ENCODE assay signal across 14 cellular contexts in genomic region chr19:58300620-58301019, GRCh38. TPM values are rescaled to one million over a fixed set of nuclear protein-coding genes. Genes with fewer than 3 reads are reported as not detected.
DNase-seq lines count a peak whose midpoint lies in the region; ATAC-seq, FAIRE-seq and TF ChIP-seq lines count a peak whose summit lies in the region.
"Had no signal": no experiment of that assay in that cellular context is flagged by ENCODE, and none has a peak within 500 bp of the region (broad histone marks: within the 10 kb centered on the region; RNA-seq: fewer than 3 reads in every experiment).

No MANE protein-coding gene starts in this region.

- H2AFZ ChIP-seq in GM12878 (ENCODE audit: control insufficient read depth, low read depth, low read length), result no peak overlapping the region

- WGBS in GM12878 (ENCODE audit: insufficient coverage, insufficient replicate concordance, low lambda C conversion rate, missing lambda C conversion rate), result 80% methylated on average over 7 of the region's 7 CpGs

- CTCF ChIA-PET in HEK293 (lab: Yijun Ruan, JAX), result no interaction called here
- CTCF ChIA-PET in GM12878 (lab: Yijun Ruan, JAX), result interaction anchor here (1.0 kb wide), 1 partner anchor 9 kb away, joined by 3 read pairs; no protein-coding TSS in a partner anchor

- peaks cover 4% of the 10 kb centered on the region for H3K79me2 ChIP-seq in GM12878 (ENCODE audit: control insufficient read depth, insufficient read depth, low read length)

- ATAC-seq in GM12878 (no peak), GM19452 (IDR thresholded peaks at IDR 0.05; ENCODE audit: unreplicated experiment) (no peak)
- ATAC-seq: A549; CD8-positive, alpha-beta T cell; K562 had no signal

- no peak overlapping the region for H3K9ac ChIP-seq in GM12878 (ENCODE audit: control insufficient read depth, insufficient read depth, low read length)

- TF ChIP-seq EP300 in GM12878 (IDR thresholded peaks at IDR 0.05; ENCODE audit: borderline replicate concordance in 1 of 2, control insufficient read depth in 1 of 2, low read depth in 2 of 2, low read length in 2 of 2), result no peak

- SMC1A ChIA-PET in GM12878 (lab: Charles Lee; ENCODE audit: uncharacterized antibody, unreplicated experiment), result interaction anchor here (1.0 to 1.1 kb wide), 2 partner anchors 22 to 150 kb away, joined by 3 to 4 read pairs; partner anchors contain the start of genes ZNF324B and ZNF8

- RAD21 ChIA-PET in GM12878 (lab: Charles Lee; ENCODE audit: unreplicated experiment), result interaction anchor here (0.6 kb wide), 1 partner anchor 17 kb away, joined by 3 read pairs; no protein-coding TSS in a partner anchor

- intact Hi-C loops in GM12878 (cut with micrococcal nuclease; ENCODE audit: unreplicated experiment), result loop anchor here (10.0 kb wide), 1 partner anchor 76 kb away; the partner anchor contains the start of gene ZNF544

- H3K27ac ChIP-seq in HEK293 (ENCODE audit: extremely low read depth, low read depth, low read length) (no peak overlapping the region), GM12878 (ENCODE audit: control insufficient read depth, insufficient read depth) (no peak overlapping the region), temporal lobe (ENCODE audit: low read depth, low read length) (peak overlapping the region; percentile 23)
- H3K27ac ChIP-seq: A549 had no signal

- FAIRE-seq in GM12878 (lab: Jason Lieb, UNC), result no peak
- FAIRE-seq: A549, GM19239, HTR-8/SVneo, K562 had no signal

- TF ChIP-seq POLR2A in GM12878 (IDR thresholded peaks at IDR 0.05; ENCODE audit: low read depth, low read length), result no peak

- H3K4me3 ChIP-seq in HEK293 (ENCODE audit: low read depth, low read length) (no peak overlapping the region), GM12878 (no peak overlapping the region)
- H3K4me3 ChIP-seq: A549, K562 had no signal

- H3K27me3 ChIP-seq in GM12878 (replicated peaks in 1 of 2; ENCODE audit: control insufficient read depth in 2 of 2, insufficient read depth in 2 of 2, low read length in 1 of 2), result no peaks in the 10 kb centered on the region

- POLR2A ChIA-PET in HEK293 (lab: Yijun Ruan, JAX), result interaction anchor here (1.0 to 2.8 kb wide), 3 partner anchors 19 to 108 kb away, joined by 3 to 9 read pairs (median 4); partner anchors contain the start of genes ZNF584 and ZNF8
- POLR2A ChIA-PET in GM12878 (lab: Charles Lee), result no interaction called here

- BruUV-seq in GM12878 (replicated peaks; lab: Mats Ljungman, UMichigan), result no TSS peak

- no peak for TF ChIP-seq CTCF in HEK293 (tag by site-specific recombination; IDR thresholded peaks at IDR 0.05)
- no peak for TF ChIP-seq CTCF in GM12878 (IDR thresholded peaks at IDR 0.05 in 2 of 3, conservative IDR thresholded peaks at IDR 0.05 in 1 of 3; ENCODE audit: control insufficient read depth in 2 of 3, extremely low read depth in 1 of 3, insufficient read depth in 1 of 3, low read depth in 3 of 3, low read length in 3 of 3)

- H3K9me3 ChIP-seq in HEK293 (ENCODE audit: control insufficient read depth, insufficient read depth, low read depth, low read length), result no peaks in the 10 kb centered on the region
- peaks cover 4% of the 10 kb centered on the region; the same call in 2 of the 3 replicates for H3K9me3 ChIP-seq in GM12878 (replicated peaks; ENCODE audit: control insufficient read depth, insufficient read depth, low read length)

- DNase-seq in GM12878 (ENCODE audit: low read depth, low spot score) (no peak), hepatic stellate cell (ENCODE audit: low spot score) (no peak)
- DNase-seq: CD8-positive, alpha-beta T cell; COR-L47; DND-41; GDM1; HCEC 1CT had no signal

- no peak for TF ChIP-seq RAD21 in GM12878 (IDR thresholded peaks at IDR 0.05; ENCODE audit: insufficient read depth, low read depth, low read length)

- in situ Hi-C loops in GM12878 (cut with MboI), result no loop called here

- H3K4me2 ChIP-seq in GM12878 (ENCODE audit: control insufficient read depth, insufficient read depth), result no peak overlapping the region
- H3K4me2 ChIP-seq: A549 had no signal

- H3K4me1 ChIP-seq in HEK293 (ENCODE audit: control insufficient read depth, insufficient read depth, low read length) (no peaks in the 10 kb centered on the region), GM12878 (ENCODE audit: control insufficient read depth, insufficient read depth, low read length) (no peaks in the 10 kb centered on the region)
- H3K4me1 ChIP-seq: A549 had no signal

- H3K36me3 ChIP-seq in HEK293 (ENCODE audit: control insufficient read depth in 2 of 2, insufficient read depth in 1 of 2, low read length in 2 of 2) (peaks cover 50 to 55% of the 10 kb centered on the region in 2 experiments), GM12878 (ENCODE audit: control insufficient read depth in 2 of 2, insufficient read depth in 2 of 2, low read length in 1 of 2) (peaks cover 0 to 4% of the 10 kb centered on the region in 2 experiments; a peak in 1 of 4 replicates)

- no peaks in the 10 kb centered on the region for H4K20me1 ChIP-seq in GM12878 (ENCODE audit: control insufficient read depth, insufficient read depth)

RNA-seq across cellular contexts. Expression of gene ERVK3-1, which starts 4.6 kb away (rescaled TPM):
- 161 and 168 TPM in 2 replicates for total RNA-seq in GM12878 (2013; cell fraction: nucleolus; rRNA removed)
- total RNA-seq in GM12878 (2014; rRNA removed) (60.1 and 68.6 TPM in 2 replicates), GM12878 (2014; rRNA removed; fragmentation: Illumina TruSeq; extraction: Trizol) (85.3 and 90.8 TPM in 2 replicates), GM12878 (2021) (55.0 and 59.3 TPM in 2 replicates), temporal lobe (20.2 TPM)
- polyA plus RNA-seq in GM12878 (2011; ENCODE audit: low read depth), result 37.0 TPM
- polyA plus RNA-seq in GM12878 (2011; rRNA removed) (85.6 and 90.3 TPM in 2 replicates), GM12878 (2014; fragmentation: Illumina TruSeq; extraction: Trizol) (101 and 105 TPM in 2 replicates), GM12878 (2014; fragmentation: Nextera tagmentation; extraction: Ambion mirVana) (100 to 1,000 TPM; 150 to 172 TPM), GM12878 (2014; rRNA removed) (80.0 and 85.6 TPM in 2 replicates), GM12878 (2016; fragmentation: Nextera tagmentation; extraction: Ambion mirVana) (100 to 1,000 TPM; 110 to 113 TPM)
- polyA plus RNA-seq in GM12878 (2011; cell fraction: cytosol; rRNA removed), result 54.1 and 54.5 TPM in 2 replicates
- polyA plus RNA-seq in GM12878 (2011; cell fraction: nucleus; rRNA removed), result 246 and 281 TPM in 2 replicates
- 39.9 and 53.8 TPM in 2 replicates for polyA plus RNA-seq in GM12878 (2012)
- 44.8 and 46.9 TPM in 2 replicates for polyA minus RNA-seq in GM12878 (2011; rRNA and poly(A)+ RNA removed)
- polyA minus RNA-seq in GM12878 (2011; cell fraction: cytosol; rRNA and poly(A)+ RNA removed), result 9.9 and 12.8 TPM in 2 replicates
- 96.8 and 129 TPM in 2 replicates for polyA minus RNA-seq in GM12878 (2011; cell fraction: nucleus; rRNA and poly(A)+ RNA removed)

RNA-seq across cellular contexts. Expression of gene ZNF8, which starts 21.9 kb away (rescaled TPM):
- 16.1 and 16.2 TPM in 2 replicates for total RNA-seq in GM12878 (2013; cell fraction: nucleolus; rRNA removed)
- 5.4 TPM in 2 replicates for total RNA-seq in GM12878 (2014; rRNA removed)
- total RNA-seq in GM12878 (2014; rRNA removed; fragmentation: Illumina TruSeq; extraction: Trizol), result 4.2 and 4.5 TPM in 2 replicates
- total RNA-seq in GM12878 (2021), result 4.7 and 5.1 TPM in 2 replicates
- polyA plus RNA-seq in GM12878 (2011; ENCODE audit: low read depth), result 1.2 TPM
- 2.8 and 3.7 TPM in 2 replicates for polyA plus RNA-seq in GM12878 (2011; rRNA removed)
- 3.5 and 4.6 TPM in 2 replicates for polyA plus RNA-seq in GM12878 (2011; cell fraction: cytosol; rRNA removed)
- polyA plus RNA-seq in GM12878 (2011; cell fraction: nucleus; rRNA removed), result 5.4 and 5.8 TPM in 2 replicates
- polyA plus RNA-seq in GM12878 (2012), result 1.2 and 1.8 TPM in 2 replicates
- polyA plus RNA-seq in GM12878 (2014; fragmentation: Illumina TruSeq; extraction: Trizol), result 2.0 and 2.6 TPM in 2 replicates
- under 1 TPM; 0.46 to 0.71 TPM for polyA plus RNA-seq in GM12878 (2014; fragmentation: Nextera tagmentation; extraction: Ambion mirVana)
- polyA plus RNA-seq in GM12878 (2014; rRNA removed), result 3.1 TPM in 2 replicates
- 1 to 10 TPM in 1 of 2 experiments, under 1 TPM in 1; 0.78 to 1.0 TPM for polyA plus RNA-seq in GM12878 (2016; fragmentation: Nextera tagmentation; extraction: Ambion mirVana)
- 7.9 and 9.9 TPM in 2 replicates for polyA minus RNA-seq in GM12878 (2011; rRNA and poly(A)+ RNA removed)
- polyA minus RNA-seq in GM12878 (2011; cell fraction: cytosol; rRNA and poly(A)+ RNA removed), result 3.6 and 4.3 TPM in 2 replicates
- 2.5 and 4.7 TPM in 2 replicates for polyA minus RNA-seq in GM12878 (2011; cell fraction: nucleus; rRNA and poly(A)+ RNA removed)
- total RNA-seq in temporal lobe, result 17.9 TPM

RNA-seq across cellular contexts. Expression of gene ZSCAN22, which starts 26.2 kb away (rescaled TPM):
- 6.8 and 7.5 TPM in 2 replicates for total RNA-seq in GM12878 (2013; cell fraction: nucleolus; rRNA removed)
- total RNA-seq in GM12878 (2014; rRNA removed), result 2.5 and 2.6 TPM in 2 replicates
- 2.6 and 2.7 TPM in 2 replicates for total RNA-seq in GM12878 (2014; rRNA removed; fragmentation: Illumina TruSeq; extraction: Trizol)
- 3.4 and 3.5 TPM in 2 replicates for total RNA-seq in GM12878 (2021)
- 1.4 TPM for polyA plus RNA-seq in GM12878 (2011; ENCODE audit: low read depth)
- polyA plus RNA-seq in GM12878 (2011; rRNA removed), result 2.6 and 3.9 TPM in 2 replicates
- 3.7 and 3.8 TPM in 2 replicates for polyA plus RNA-seq in GM12878 (2011; cell fraction: cytosol; rRNA removed)
- 2.4 and 3.0 TPM in 2 replicates for polyA plus RNA-seq in GM12878 (2011; cell fraction: nucleus; rRNA removed)
- 1.6 and 2.0 TPM in 2 replicates for polyA plus RNA-seq in GM12878 (2012)
- polyA plus RNA-seq in GM12878 (2014; fragmentation: Illumina TruSeq; extraction: Trizol), result 1.7 and 2.4 TPM in 2 replicates
- polyA plus RNA-seq in GM12878 (2014; fragmentation: Nextera tagmentation; extraction: Ambion mirVana), result 1 to 10 TPM in 1 of 2 experiments, under 1 TPM in 1; 0.49 to 1.7 TPM
- 2.4 TPM in 2 replicates for polyA plus RNA-seq in GM12878 (2014; rRNA removed)
- polyA plus RNA-seq in GM12878 (2016; fragmentation: Nextera tagmentation; extraction: Ambion mirVana), result 1 to 10 TPM; 2.6 to 3.2 TPM
- polyA minus RNA-seq in GM12878 (2011; rRNA and poly(A)+ RNA removed), result 8.6 and 9.4 TPM in 2 replicates
- 2.0 TPM in 2 replicates for polyA minus RNA-seq in GM12878 (2011; cell fraction: cytosol; rRNA and poly(A)+ RNA removed)
- 2.9 and 3.9 TPM in 2 replicates for polyA minus RNA-seq in GM12878 (2011; cell fraction: nucleus; rRNA and poly(A)+ RNA removed)
- total RNA-seq in temporal lobe, result 2.2 TPM

RNA-seq across cellular contexts. Expression of gene A1BG, which starts 52.7 kb away (rescaled TPM):
- 3.8 and 4.1 TPM in 2 replicates for total RNA-seq in GM12878 (2013; cell fraction: nucleolus; rRNA removed)
- total RNA-seq in GM12878 (2014; rRNA removed), result 22.0 and 29.6 TPM in 2 replicates
- total RNA-seq in GM12878 (2014; rRNA removed; fragmentation: Illumina TruSeq; extraction: Trizol), result 2.8 and 3.0 TPM in 2 replicates
- 20.8 and 25.1 TPM in 2 replicates for total RNA-seq in GM12878 (2021)
- polyA plus RNA-seq in GM12878 (2011; ENCODE audit: low read depth), result 6.7 TPM
- polyA plus RNA-seq in GM12878 (2011; rRNA removed), result 1.1 and 3.2 TPM in 2 replicates
- 9.9 and 14.6 TPM in 2 replicates for polyA plus RNA-seq in GM12878 (2011; cell fraction: cytosol; rRNA removed)
- 5.5 and 7.6 TPM in 2 replicates for polyA plus RNA-seq in GM12878 (2011; cell fraction: nucleus; rRNA removed)
- 24.1 and 31.9 TPM in 2 replicates for polyA plus RNA-seq in GM12878 (2012)
- polyA plus RNA-seq in GM12878 (2014; fragmentation: Illumina TruSeq; extraction: Trizol), result 0.13 and 0.34 TPM in 2 replicates
- 1 to 10 TPM; 2.4 to 4.9 TPM for polyA plus RNA-seq in GM12878 (2014; fragmentation: Nextera tagmentation; extraction: Ambion mirVana)
- 24.0 and 29.5 TPM in 2 replicates for polyA plus RNA-seq in GM12878 (2014; rRNA removed)
- 10 to 100 TPM; 18.8 to 18.9 TPM for polyA plus RNA-seq in GM12878 (2016; fragmentation: Nextera tagmentation; extraction: Ambion mirVana)
- 0.29 and 0.77 TPM in 2 replicates for polyA minus RNA-seq in GM12878 (2011; rRNA and poly(A)+ RNA removed)
- not detected in 2 replicates for polyA minus RNA-seq in GM12878 (2011; cell fraction: cytosol; rRNA and poly(A)+ RNA removed)
- polyA minus RNA-seq in GM12878 (2011; cell fraction: nucleus; rRNA and poly(A)+ RNA removed), result 0.73 and 0.86 TPM in 2 replicates
- 1.5 TPM for total RNA-seq in temporal lobe

Comparison
In these comparisons a context has a peak if more than half of its experiments do, and no peak if none do; other contexts are left out.
1. Of the 9 proteins assayed by ChIP-seq in both HEK293 and GM12878: peak only in HEK293: none; only in GM12878: none; in both: REST; in neither: 8.